In the genomic region with DNA sequence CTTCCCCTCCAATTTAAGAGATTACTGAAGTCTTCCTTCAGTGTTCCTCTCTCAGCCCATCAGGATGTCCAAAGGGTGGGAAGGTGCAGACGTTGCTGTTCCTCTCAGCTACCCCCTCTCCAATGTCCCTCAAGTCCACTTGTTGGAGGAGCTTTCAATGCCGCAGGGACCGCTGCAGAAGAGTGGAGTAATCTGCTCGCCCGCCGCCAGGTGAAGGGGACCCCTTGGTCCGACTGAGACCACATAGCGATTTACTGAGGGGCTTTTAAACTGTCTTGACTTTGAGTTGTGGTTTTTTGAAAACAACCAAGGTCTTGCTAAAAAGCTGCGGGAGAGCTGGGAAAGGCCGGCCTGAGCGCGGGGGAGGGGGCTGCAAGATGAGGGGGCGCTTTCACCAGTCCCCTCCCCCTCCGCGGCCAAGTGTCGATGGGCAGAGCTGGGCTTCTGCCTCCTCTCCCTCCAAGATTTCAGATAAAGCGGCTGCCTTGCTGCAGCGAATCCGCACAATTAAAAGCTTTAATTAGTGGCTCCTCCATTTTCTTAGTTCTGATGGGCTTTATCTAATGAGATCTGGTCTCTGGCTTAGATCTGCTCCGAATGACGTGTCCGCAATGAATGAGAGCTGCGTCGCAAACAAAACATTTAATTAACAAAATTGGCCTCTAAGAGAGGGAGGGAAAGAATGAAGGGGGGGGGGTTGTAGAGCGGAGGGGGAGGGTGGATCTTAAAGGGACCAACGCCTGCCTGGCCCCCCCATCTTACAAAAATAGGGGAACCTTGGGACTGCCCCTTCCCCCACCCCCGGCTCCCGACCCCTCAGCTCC, we compare ENCODE assay signal across 8 cellular contexts. TPM values are rescaled to one million over a fixed set of nuclear protein-coding genes. Genes with fewer than 3 reads are reported as not detected.
DNase-seq lines count a peak whose midpoint lies in the region; ATAC-seq lines count a peak whose summit lies in the region.

No MANE protein-coding gene starts in this region.

- H3K27ac Mint-ChIP-seq in dendritic cell treated with granulocyte-macrophage colony-stimulating factor and Interleukin-4, amounts not matched to agents 40 ng/mL and 50 ng/mL, for 4 days: peak overlapping the region; percentile 85

- H3K9ac ChIP-seq in ES-I3 (ENCODE audit: low read depth, low read length): peak overlapping the region; percentile 68; the same call in 1 of the 2 replicates

- DNase-seq in RPMI8226 (peak; percentile 27), lung microvascular endothelial cell (ENCODE audit: low read depth in 2 of 2) (peak; percentile 5 to 35), COLO829 (ENCODE audit: low spot score) (no peak)

- H3K4me1 Mint-ChIP-seq in dendritic cell treated with granulocyte-macrophage colony-stimulating factor and Interleukin-4, amounts not matched to agents 40 ng/mL and 50 ng/mL, for 4 days (ENCODE audit: low read depth): peaks cover 64% of the 10 kb centered on the region

- H3K27ac ChIP-seq in thymus (ENCODE audit: low read depth): peak overlapping the region; percentile 85

- WGBS in thymus: 51% methylated on average over 28 of the region's 28 CpGs

- peaks cover 3% of the 10 kb centered on the region for H3K27me3 Mint-ChIP-seq in dendritic cell treated with granulocyte-macrophage colony-stimulating factor and Interleukin-4, amounts not matched to agents 40 ng/mL and 50 ng/mL, for 4 days

- H3K4me1 ChIP-seq in ES-I3 (ENCODE audit: insufficient read depth, low read length) (peaks cover 33% of the 10 kb centered on the region), thymus (ENCODE audit: control insufficient read depth, insufficient read depth, low read length) (peaks cover 15% of the 10 kb centered on the region)

- peak overlapping the region; percentile 71 for H3K4me3 ChIP-seq in thymus (ENCODE audit: low read length)

- no peaks in the 10 kb centered on the region for H3K9me3 Mint-ChIP-seq in dendritic cell treated with granulocyte-macrophage colony-stimulating factor and Interleukin-4, amounts not matched to agents 40 ng/mL and 50 ng/mL, for 4 days

- ATAC-seq in HG02571 (IDR thresholded peaks at IDR 0.05; ENCODE audit: unreplicated experiment): peak; percentile 12
- no peak for ATAC-seq in HG02759 (IDR thresholded peaks at IDR 0.05; ENCODE audit: unreplicated experiment)

- H3K27me3 ChIP-seq in thymus (ENCODE audit: control insufficient read depth, insufficient read depth): peaks cover 3% of the 10 kb centered on the region

- H3K9me3 ChIP-seq in ES-I3 (ENCODE audit: control insufficient read depth, insufficient read depth, low read length) (no peaks in the 10 kb centered on the region), thymus (ENCODE audit: control insufficient read depth) (peaks cover 1% of the 10 kb centered on the region)

- peaks cover 2% of the 10 kb centered on the region; the same call in 1 of the 2 replicates for H3K36me3 ChIP-seq in ES-I3 (ENCODE audit: insufficient read depth, low read length)
- no peaks in the 10 kb centered on the region for H3K36me3 ChIP-seq in thymus (ENCODE audit: control insufficient read depth, insufficient read depth)

- intact Hi-C loops in dendritic cell treated with granulocyte-macrophage colony-stimulating factor and Interleukin-4, amounts not matched to agents 40 ng/mL and 50 ng/mL, for 4 days (cut with micrococcal nuclease): loop anchor here (5.0 to 10.0 kb wide), 2 partner anchors 187 to 420 kb away; partner anchors contain the start of genes HS2ST1 and SELENOF

- H3K36me3 Mint-ChIP-seq in dendritic cell treated with granulocyte-macrophage colony-stimulating factor and Interleukin-4, amounts not matched to agents 40 ng/mL and 50 ng/mL, for 4 days (ENCODE audit: low read depth): peaks cover 68% of the 10 kb centered on the region

- H3K4me3 Mint-ChIP-seq in dendritic cell treated with granulocyte-macrophage colony-stimulating factor and Interleukin-4, amounts not matched to agents 40 ng/mL and 50 ng/mL, for 4 days: peak overlapping the region; percentile 78

RNA-seq across cellular contexts. Expression of gene LMO4, which starts 5.9 kb away (rescaled TPM):
- 12.4 and 13.5 TPM in 2 replicates for total RNA-seq in lung microvascular endothelial cell
- 57.0 TPM for polyA plus RNA-seq in thymus
